Comparison of ENCODE assay signal across 17 cellular contexts in the genomic region with DNA sequence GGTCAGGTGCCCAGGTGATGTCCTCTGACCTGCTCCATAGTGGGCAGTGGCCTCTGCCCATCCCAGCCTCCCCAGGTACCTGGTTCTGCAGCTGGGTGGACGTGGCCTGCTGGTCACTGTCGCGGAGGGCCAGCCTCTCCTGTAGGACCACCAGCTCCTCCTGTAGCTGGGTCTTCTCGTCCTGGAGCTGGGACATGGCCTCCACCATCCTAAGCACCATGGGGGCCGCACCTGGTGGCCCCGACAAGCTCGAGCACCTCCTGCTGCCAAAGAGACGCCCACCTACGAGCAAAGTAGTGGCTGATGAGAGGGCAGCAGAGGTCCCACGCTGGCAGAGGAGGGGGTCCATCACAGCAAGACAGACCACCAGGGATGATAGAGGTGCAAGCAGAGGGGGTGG. TPM values are rescaled to one million over a fixed set of nuclear protein-coding genes. Genes with fewer than 3 reads are reported as not detected.
DNase-seq lines count a peak whose midpoint lies in the region; ATAC-seq lines count a peak whose summit lies in the region.
"Had no signal": no experiment of that assay in that cellular context is flagged by ENCODE, and none has a peak within 500 bp of the region (broad histone marks: within the 10 kb centered on the region; RNA-seq: fewer than 3 reads in every experiment).

No MANE protein-coding gene starts in this region.

- H3K4me1 Mint-ChIP-seq in stimulated activated naive CD8-positive, alpha-beta T cell treated with anti-CD3 and anti-CD28 coated beads, Interleukin-15, amount 100 ng/mL, for 72 hours = no peaks in the 10 kb centered on the region
- H3K4me1 Mint-ChIP-seq in stimulated activated naive B cell treated with anti-CD40 and anti-IgM and Interleukin-4, amounts not matched to agents 10 μg/mL and 1 μg/mL and 100 μg/mL, for 72 hours = no peaks in the 10 kb centered on the region
- H3K4me1 Mint-ChIP-seq: B cell; CD4-positive, CD25-positive, alpha-beta regulatory T cell had no signal

- no peaks in the 10 kb centered on the region for H3K36me3 Mint-ChIP-seq in stimulated activated naive B cell treated with anti-CD40 and anti-IgM and Interleukin-4, amounts not matched to agents 10 μg/mL and 1 μg/mL and 100 μg/mL, for 72 hours
- H3K36me3 Mint-ChIP-seq: CD4-positive, CD25-positive, alpha-beta regulatory T cell; CD8-positive, alpha-beta T cell had no signal

- DNase-seq in Right ventricle myocardium superior (peak; percentile 22), left cardiac atrium (no peak), cerebellar nuclear complex (lab: John Stamatoyannopoulos, UW) (no peak)
- DNase-seq in stimulated activated naive CD8-positive, alpha-beta T cell treated with anti-CD3 and anti-CD28 coated beads, Interleukin-15, Interleukin-2, amounts not matched to agents 100 U/mL and 50 U/mL, for 24 hours = no peak
- no peak for DNase-seq in stimulated activated naive CD8-positive, alpha-beta T cell treated with anti-CD3 and anti-CD28 coated beads, Interleukin-15, amount 100 ng/mL, for 72 hours
- no peak for DNase-seq in stimulated activated naive B cell treated with anti-CD40 and anti-IgM and Interleukin-4, amounts not matched to agents 10 μg/mL and 1 μg/mL and 100 μg/mL, for 72 hours
- DNase-seq: CD4-positive, CD25-positive, alpha-beta regulatory T cell; CD8-positive, alpha-beta T cell; DMS 273 treated with DMSO at 0.1 percent for 48 hours; DMS79; EL; GDM1; GM23248; H7; HCEC 1CT had no signal

- H3K4me3 Mint-ChIP-seq in stimulated activated naive CD8-positive, alpha-beta T cell treated with anti-CD3 and anti-CD28 coated beads, Interleukin-15, amount 100 ng/mL, for 72 hours = no peak overlapping the region
- H3K4me3 Mint-ChIP-seq in stimulated activated naive B cell treated with anti-CD40 and anti-IgM and Interleukin-4, amounts not matched to agents 10 μg/mL and 1 μg/mL and 100 μg/mL, for 72 hours = no peak overlapping the region
- H3K4me3 Mint-ChIP-seq: B cell; CD4-positive, CD25-positive, alpha-beta regulatory T cell; CD8-positive, alpha-beta T cell had no signal

- ATAC-seq in Right ventricle myocardium superior (ENCODE audit: poor library complexity) (no peak), left cardiac atrium (no peak)
- ATAC-seq in stimulated activated naive CD8-positive, alpha-beta T cell treated with anti-CD3 and anti-CD28 coated beads, Interleukin-15, Interleukin-2, amounts not matched to agents 100 U/mL and 50 U/mL, for 24 hours = peak; percentile 14
- ATAC-seq in stimulated activated naive CD8-positive, alpha-beta T cell treated with anti-CD3 and anti-CD28 coated beads, Interleukin-15, amount 100 ng/mL, for 72 hours = no peak
- ATAC-seq in stimulated activated naive B cell treated with anti-CD40 and anti-IgM and Interleukin-4, amounts not matched to agents 10 μg/mL and 1 μg/mL and 100 μg/mL, for 72 hours (replicated peaks) = no peak
- ATAC-seq: CD8-positive, alpha-beta T cell; GM12878 had no signal

- no peaks in the 10 kb centered on the region for H3K9me3 Mint-ChIP-seq in stimulated activated naive CD8-positive, alpha-beta T cell treated with anti-CD3 and anti-CD28 coated beads, Interleukin-15, amount 100 ng/mL, for 72 hours
- H3K9me3 Mint-ChIP-seq in stimulated activated naive B cell treated with anti-CD40 and anti-IgM and Interleukin-4, amounts not matched to agents 10 μg/mL and 1 μg/mL and 100 μg/mL, for 72 hours = no peaks in the 10 kb centered on the region
- H3K9me3 Mint-ChIP-seq: CD8-positive, alpha-beta T cell had no signal

- intact Hi-C loops in Right ventricle myocardium superior (cut with DNase I) = no loop called here
- intact Hi-C loops in left cardiac atrium (cut with DNase I) = no loop called here

- H3K27ac Mint-ChIP-seq in stimulated activated naive CD8-positive, alpha-beta T cell treated with anti-CD3 and anti-CD28 coated beads, Interleukin-15, amount 100 ng/mL, for 72 hours = no peak overlapping the region
- peak overlapping the region; percentile 25 for H3K27ac Mint-ChIP-seq in stimulated activated naive B cell treated with anti-CD40 and anti-IgM and Interleukin-4, amounts not matched to agents 10 μg/mL and 1 μg/mL and 100 μg/mL, for 72 hours
- H3K27ac Mint-ChIP-seq: B cell; CD8-positive, alpha-beta T cell had no signal

- H3K27me3 Mint-ChIP-seq in stimulated activated naive CD8-positive, alpha-beta T cell treated with anti-CD3 and anti-CD28 coated beads, Interleukin-15, amount 100 ng/mL, for 72 hours = no peaks in the 10 kb centered on the region
- no peaks in the 10 kb centered on the region for H3K27me3 Mint-ChIP-seq in stimulated activated naive B cell treated with anti-CD40 and anti-IgM and Interleukin-4, amounts not matched to agents 10 μg/mL and 1 μg/mL and 100 μg/mL, for 72 hours

RNA-seq across cellular contexts. Expression of gene KIFC3, which starts 16.9 kb away (rescaled TPM):
- total RNA-seq in Right ventricle myocardium superior (61.6 TPM), left cardiac atrium (10 to 100 TPM; 37.1 to 55.4 TPM)

RNA-seq across cellular contexts. Expression of gene KATNB1, which starts 49.8 kb away (rescaled TPM):
- total RNA-seq in Right ventricle myocardium superior (9.4 TPM), left cardiac atrium (10 to 100 TPM; 11.2 to 11.7 TPM)
